In the genomic region with DNA sequence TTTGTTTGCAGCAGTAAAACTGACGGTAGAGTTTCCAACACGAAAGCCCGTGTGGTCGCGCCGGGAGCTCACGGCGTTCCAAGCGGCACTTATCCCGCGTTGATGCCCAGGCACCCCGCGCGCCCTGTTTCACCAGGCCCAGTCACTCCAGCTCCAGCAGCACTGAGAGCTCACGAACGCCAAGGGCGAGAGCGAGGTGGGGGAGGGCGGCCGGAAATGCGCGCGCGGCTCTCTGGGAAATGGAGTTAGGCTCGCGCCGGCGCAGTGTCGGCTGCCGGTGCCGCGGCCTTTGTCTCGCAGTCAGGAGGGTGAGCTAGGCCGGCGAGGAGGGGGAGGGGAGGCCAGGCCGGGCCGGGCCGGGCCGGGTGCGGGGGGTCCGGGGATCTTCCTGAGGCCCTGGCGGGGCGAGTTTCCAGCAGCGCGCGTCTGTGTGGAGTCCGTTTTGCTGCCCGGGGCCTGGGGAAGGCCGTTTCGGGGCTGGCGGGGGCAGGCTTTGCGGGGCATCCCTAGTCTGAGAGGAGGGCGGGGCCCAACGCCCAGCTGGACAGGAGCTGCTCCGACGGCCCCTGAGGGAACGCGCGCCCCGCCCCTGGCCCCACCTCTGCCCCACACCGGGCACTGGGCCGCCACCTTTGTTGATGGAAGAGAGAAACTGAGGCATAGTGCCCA, we compare ENCODE assay signal across 7 cellular contexts. TPM values are rescaled to one million over a fixed set of nuclear protein-coding genes. Genes with fewer than 3 reads are reported as not detected.
A peak's percentile ranks its signal among the peaks of the same experiment; 100 is the strongest.
DNase-seq lines count a peak whose midpoint lies in the region; ATAC-seq and TF ChIP-seq lines count a peak whose summit lies in the region.

A gene (plus strand): TSS at position 280 of the 669 bp plus-strand sequence. CDS start 721 bp downstream, outside the sequence.

- no peaks in the 10 kb centered on the region for H3K27me3 ChIP-seq in duodenal mucosa (ENCODE audit: control insufficient read depth in 1 of 2, insufficient read depth in 2 of 2, low read length in 2 of 2)
- H3K27me3 ChIP-seq in right lobe of liver, result no peaks in the 10 kb centered on the region

- H3K9ac ChIP-seq in duodenal mucosa (ENCODE audit: low read depth in 1 of 2, low read length in 2 of 2), result peak within 1 kb of the TSS; percentile 6 to 10

- H3K36me3 ChIP-seq in duodenal mucosa (ENCODE audit: control insufficient read depth in 1 of 2, insufficient read depth in 2 of 2, low read length in 2 of 2), result no peaks in the 10 kb centered on the region
- H3K36me3 ChIP-seq in right lobe of liver, result no peaks in the 10 kb centered on the region

- TF ChIP-seq CTCF in LNCaP clone FGC (IDR thresholded peaks at IDR 0.05; ENCODE audit: control insufficient read depth, extremely low read depth, insufficient read depth), result no peak
- no peak for TF ChIP-seq CTCF in right lobe of liver (IDR thresholded peaks at IDR 0.05)

- H3K4me1 ChIP-seq in duodenal mucosa (ENCODE audit: control insufficient read depth in 1 of 2, insufficient read depth in 2 of 2, low read length in 2 of 2) (peaks cover 0 to 6% of the 10 kb centered on the region in 2 donors), right lobe of liver (no peaks in the 10 kb centered on the region)

- ATAC-seq in right lobe of liver (peak; percentile 83 to 95 (median 91)), GM19452 (IDR thresholded peaks at IDR 0.05; ENCODE audit: unreplicated experiment) (no peak)

- H3K27ac ChIP-seq in duodenal mucosa (ENCODE audit: low read depth, low read length) (peak within 1 kb of the TSS; percentile 73), right lobe of liver (peak within 1 kb of the TSS; percentile 40 to 57 (median 56))

- DNase-seq in LNCaP clone FGC (ENCODE audit: low read depth) (peak; percentile 8), right lobe of liver (peak; percentile 70 to 78 (median 76)), HCEC 1CT (no peak)
- peak; percentile 48 to 52 for DNase-seq in activated CD4-positive, alpha-beta T cell treated with anti-CD3 and anti-CD28 coated beads, Interleukin-2, amount 50 U/mL, for 48 hours
- DNase-seq in stimulated activated CD4-positive, alpha-beta T cell treated with anti-CD3 and anti-CD28 coated beads, Interleukin-1b, Interleukin-23, amount 100 ng/mL, for 1 hour (ENCODE audit: low read depth in 2 of 2), result peak; percentile 5 to 36

- no peak for TF ChIP-seq POLR2A in right lobe of liver (IDR thresholded peaks at IDR 0.05)

- H3K9me3 ChIP-seq in duodenal mucosa (ENCODE audit: control insufficient read depth in 1 of 2, low read length in 2 of 2), result peaks cover 15 to 44% of the 10 kb centered on the region in 2 donors
- no peaks in the 10 kb centered on the region for H3K9me3 ChIP-seq in right lobe of liver

- intact Hi-C loops in right lobe of liver (cut with DNase I), result no loop called here

- WGBS in right lobe of liver (ENCODE audit: insufficient coverage, low coverage, low lambda C conversion rate, missing lambda C conversion rate), result under 1% methylated on average over 22 of the region's 62 CpGs

- H3K4me3 ChIP-seq in LNCaP clone FGC (ENCODE audit: low read depth, low read length), result peak within 1 kb of the TSS; percentile 29; the same call in 1 of the 2 replicates
- peak within 1 kb of the TSS; percentile 43 to 66 for H3K4me3 ChIP-seq in duodenal mucosa (ENCODE audit: low read depth in 1 of 2, low read length in 2 of 2)
- H3K4me3 ChIP-seq in right lobe of liver, result peak within 1 kb of the TSS; percentile 40 to 49 (median 41)

RNA-seq across cellular contexts. Expression of the gene that starts here (rescaled TPM):
- under 1 TPM; 0.12 to 0.71 (median 0.32) TPM for total RNA-seq in right lobe of liver

Comparison
In these comparisons a context has a peak if more than half of its experiments do, and no peak if none do; other contexts are left out.
1. Peak in DNase-seq, ATAC-seq, H3K4me3 ChIP-seq and H3K27ac ChIP-seq in right lobe of liver; RNA of the gene not detected or under 1 TPM.